In the genomic region with DNA sequence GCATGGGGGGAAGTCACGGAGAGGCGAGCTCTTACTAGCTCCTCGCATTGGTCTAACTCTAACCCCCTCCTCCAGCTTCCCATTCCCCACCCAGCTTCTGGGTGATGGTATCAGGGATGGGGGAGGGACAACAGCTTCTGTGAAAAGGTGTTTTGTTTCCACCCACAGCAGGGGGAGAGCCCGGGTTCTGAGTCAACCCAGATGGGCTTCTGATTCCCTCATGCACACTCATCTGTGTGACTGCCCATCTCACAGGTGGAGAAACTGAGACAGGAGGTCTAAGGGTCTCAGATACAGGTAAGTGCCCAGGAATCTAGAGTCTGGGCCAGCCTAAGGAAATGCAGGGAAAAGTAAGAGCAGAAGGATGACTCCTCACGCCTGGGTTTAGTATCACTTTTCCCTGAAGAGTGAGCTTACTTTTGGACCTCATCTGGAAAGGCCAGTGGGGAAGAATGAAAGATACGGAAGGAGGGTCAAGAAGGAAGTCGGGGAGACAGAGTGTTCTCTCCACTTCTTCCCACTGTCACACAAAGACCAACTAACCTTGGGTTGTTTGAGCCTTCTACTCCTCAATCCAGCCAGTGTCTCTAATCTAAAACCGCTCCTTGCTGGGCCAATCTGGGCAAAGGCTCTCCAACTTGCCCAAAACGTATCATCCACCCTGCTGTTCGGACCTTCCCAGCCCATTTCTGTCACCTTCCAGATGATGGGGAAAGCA, we compare ENCODE assay signal across 1 cellular context.
TF ChIP-seq lines count a peak whose summit lies in the region.

No MANE protein-coding gene starts in this region.

TF ChIP-seq in endothelial cell of umbilical vein, 7 proteins besides CTCF, POLR2A, EP300 and RAD21:
- TF ChIP-seq POLR2AphosphoS5 (IDR thresholded peaks at IDR 0.05; ENCODE audit: insufficient read depth, low read depth, low read length) (no peak), JUN (IDR thresholded peaks at IDR 0.05; ENCODE audit: borderline replicate concordance, insufficient read depth, insufficient read length, low read depth) (no peak), FOS (IDR thresholded peaks at IDR 0.05; ENCODE audit: borderline replicate concordance, insufficient read depth, low read length) (no peak), EZH2 (IDR thresholded peaks at IDR 0.05; ENCODE audit: borderline replicate concordance, low read depth, low read length, severe bottlenecking) (no peak), MYC (IDR thresholded peaks at IDR 0.05; ENCODE audit: low read depth, low read length) (no peak)
- TF ChIP-seq, protein P1, sequence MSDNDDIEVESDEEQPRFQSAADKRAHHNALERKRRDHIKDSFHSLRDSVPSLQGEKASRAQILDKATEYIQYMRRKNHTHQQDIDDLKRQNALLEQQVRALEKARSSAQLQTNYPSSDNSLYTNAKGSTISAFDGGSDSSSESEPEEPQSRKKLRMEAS (IDR thresholded peaks at IDR 0.05; ENCODE audit: insufficient read depth, insufficient read length): no peak
